Comparison of ENCODE assay signal across 11 cellular contexts in genomic region chr14:61326847-61327246, GRCh38. TPM values are rescaled to one million over a fixed set of nuclear protein-coding genes. Genes with fewer than 3 reads are reported as not detected.
DNase-seq lines count a peak whose midpoint lies in the region; ATAC-seq, FAIRE-seq and TF ChIP-seq lines count a peak whose summit lies in the region.
"Had no signal": no experiment of that assay in that cellular context is flagged by ENCODE, and none has a peak within 500 bp of the region (broad histone marks: within the 10 kb centered on the region; RNA-seq: fewer than 3 reads in every experiment).

No MANE protein-coding gene starts in this region.

- H3K9me3 ChIP-seq in lung (ENCODE audit: control insufficient read depth in 2 of 2, insufficient read depth in 1 of 2, low read length in 1 of 2) = no peaks in the 10 kb centered on the region

- ATAC-seq in lung (ENCODE audit: insufficient read depth, low FRiP score) (no peak), HG03196 (IDR thresholded peaks at IDR 0.05; ENCODE audit: unreplicated experiment) (no peak), GM21360 (IDR thresholded peaks at IDR 0.05; ENCODE audit: unreplicated experiment) (no peak), HG02852 (IDR thresholded peaks at IDR 0.05; ENCODE audit: unreplicated experiment) (no peak)

- peaks cover 3 to 6% of the 10 kb centered on the region in 2 donors for H3K4me1 ChIP-seq in lung (ENCODE audit: control insufficient read depth in 2 of 2, insufficient read depth in 2 of 2, low read length in 2 of 2)

- H3K27ac ChIP-seq in lung (ENCODE audit: low read depth in 1 of 2, low read length in 1 of 2) = peak overlapping the region in 1 of 2 donors; percentile 81

- peak; percentile 81 for DNase-seq in activated effector memory CD4-positive, alpha-beta T cell treated with anti-CD3 and anti-CD28 coated beads, Interleukin-2, amount 50 U/mL, for 16 hours
- no peak for DNase-seq in activated effector memory CD4-positive, alpha-beta T cell treated with Interleukin-2 at 50 U/mL for 16 hours
- peak; percentile 62 for DNase-seq in choroid plexus epithelial cell (ENCODE audit: low read depth)
- DNase-seq in lung (ENCODE audit: low spot score) = peak; percentile 67
- DNase-seq in urothelium cell line (ENCODE audit: low spot score) = peak; percentile 59
- DNase-seq: AML-193 had no signal

- WGBS in lung, 2 donors = 11 to 15% methylated on average over 4 of the region's 4 CpGs

- H3K4me3 ChIP-seq in choroid plexus epithelial cell (ENCODE audit: low read depth, low read length) = no peak overlapping the region
- H3K4me3 ChIP-seq in lung = no peak overlapping the region
- H3K4me3 ChIP-seq: ascending aorta had no signal

- no peak for TF ChIP-seq CTCF in choroid plexus epithelial cell (conservative IDR thresholded peaks at IDR 0.05; ENCODE audit: low read depth, low read length)
- TF ChIP-seq CTCF in lung (IDR thresholded peaks at IDR 0.05; ENCODE audit: control extremely low read depth, extremely low read depth) = no peak

- FAIRE-seq in urothelium cell line (lab: Jason Lieb, UNC) = no peak

- no peaks in the 10 kb centered on the region for H3K27me3 ChIP-seq in lung (ENCODE audit: control insufficient read depth, insufficient read depth)
- H3K27me3 ChIP-seq: ascending aorta had no signal

- H3K36me3 ChIP-seq in lung (ENCODE audit: control insufficient read depth in 2 of 2, insufficient read depth in 2 of 2, low read length in 2 of 2) = no peaks in the 10 kb centered on the region
- H3K36me3 ChIP-seq: ascending aorta had no signal

RNA-seq across cellular contexts. Expression of gene PRKCH, which starts 5.5 kb away (rescaled TPM):
- 100 to 1,000 TPM in 1 of 2 donors, 10 to 100 TPM in 1; 67.9 to 126 TPM for total RNA-seq in lung
- polyA plus RNA-seq in lung = 10 to 100 TPM; 12.9 to 34.9 TPM

RNA-seq across cellular contexts. Expression of gene TMEM30B, which starts 45.7 kb away (rescaled TPM):
- total RNA-seq in lung = 10 to 100 TPM; 22.8 to 24.3 TPM
- polyA plus RNA-seq in lung = 10 to 100 TPM; 14.4 to 17.4 TPM
- total RNA-seq: SK-MEL-5 had no signal
